ENCODE assay signal across 9 cellular contexts in genomic region chr2:37809525-37809924, GRCh38.
DNase-seq lines count a peak whose midpoint lies in the region; ATAC-seq and TF ChIP-seq lines count a peak whose summit lies in the region.
"Had no signal": no experiment of that assay in that cellular context is flagged by ENCODE, and none has a peak within 500 bp of the region (broad histone marks: within the 10 kb centered on the region; RNA-seq: fewer than 3 reads in every experiment).

No MANE protein-coding gene starts in this region.

- H3K36me3 ChIP-seq in PC-9 (ENCODE audit: low read depth) = no peaks in the 10 kb centered on the region
- H3K36me3 ChIP-seq in rectal smooth muscle tissue (ENCODE audit: control insufficient read depth, insufficient read depth, low read length) = no peaks in the 10 kb centered on the region

- no peaks in the 10 kb centered on the region for H3K9me2 ChIP-seq in PC-9 (ENCODE audit: insufficient read depth)

- CTCF ChIA-PET in PC-9 (lab: Charles Lee) = no interaction called here

- H4K20me1 ChIP-seq in PC-9 (ENCODE audit: insufficient read depth) = no peaks in the 10 kb centered on the region

- TF ChIP-seq CTCF in GM12873 (IDR thresholded peaks at IDR 0.05; ENCODE audit: insufficient read depth, low read depth, low read length, missing control alignments) (peak; percentile 16), PC-9 (conservative IDR thresholded peaks at IDR 0.05) (peak; percentile 71)

- no TSS peak for BruUV-seq in PC-9 (replicated peaks; lab: Mats Ljungman, UMichigan)

- H2AFZ ChIP-seq in PC-9 = no peak overlapping the region

- H3K4me3 ChIP-seq in PC-9 (no peak overlapping the region), rectal smooth muscle tissue (ENCODE audit: low read length) (no peak overlapping the region)

- POLR2A ChIA-PET in PC-9 (lab: Charles Lee; ENCODE audit: unreplicated experiment) = no interaction called here

- no peak for ATAC-seq in HG03108 (IDR thresholded peaks at IDR 0.05; ENCODE audit: unreplicated experiment)

- H3F3A ChIP-seq in PC-9 (ENCODE audit: insufficient read depth, low read depth) = no peaks in the 10 kb centered on the region

- H3K27me3 ChIP-seq in PC-9 (ENCODE audit: insufficient read depth, low read depth) = no peaks in the 10 kb centered on the region
- H3K27me3 ChIP-seq in rectal smooth muscle tissue (ENCODE audit: control insufficient read depth, insufficient read depth, low read length) = no peaks in the 10 kb centered on the region

- H3K9ac ChIP-seq in rectal smooth muscle tissue (ENCODE audit: low read length) = no peak overlapping the region

- no peaks in the 10 kb centered on the region for H3K79me2 ChIP-seq in PC-9 (ENCODE audit: low read depth)

- H3K4me1 ChIP-seq in PC-9 (replicated peaks; ENCODE audit: insufficient read depth) (no peaks in the 10 kb centered on the region), rectal smooth muscle tissue (ENCODE audit: control insufficient read depth, insufficient read depth, low read length) (peaks cover 12% of the 10 kb centered on the region)

- intact Hi-C loops in PC-9 (cut with micrococcal nuclease; ENCODE audit: unreplicated experiment) = no loop called here

- H3K27ac ChIP-seq in PC-9 = no peak overlapping the region
- H3K27ac ChIP-seq in rectal smooth muscle tissue (ENCODE audit: low read depth, low read length) = peak overlapping the region; percentile 68

- peaks cover 3% of the 10 kb centered on the region; the same call in 1 of the 2 replicates for H3K9me3 ChIP-seq in PC-9 (ENCODE audit: insufficient read depth, low read depth)

- no peak overlapping the region for H3K4me2 ChIP-seq in PC-9

- peak in 1 of 2 experiments; percentile 31 for DNase-seq in PC-9
- peak; percentile 88 for DNase-seq in fibroblast of peridontal ligament (ENCODE audit: extremely low read depth)
- DNase-seq in SK-N-DZ (ENCODE audit: low spot score) = no peak
- DNase-seq in A172 (ENCODE audit: low spot score) = no peak
- no peak for DNase-seq in T-helper 2 cell
- DNase-seq: activated naive CD8-positive, alpha-beta T cell treated with anti-CD3 and anti-CD28 coated beads, Interleukin-2, amount 10 ng/mL, durations not matched to agents 7 days and 5 days had no signal
